10 cellular contexts compared by ENCODE assay signal in the genomic region with DNA sequence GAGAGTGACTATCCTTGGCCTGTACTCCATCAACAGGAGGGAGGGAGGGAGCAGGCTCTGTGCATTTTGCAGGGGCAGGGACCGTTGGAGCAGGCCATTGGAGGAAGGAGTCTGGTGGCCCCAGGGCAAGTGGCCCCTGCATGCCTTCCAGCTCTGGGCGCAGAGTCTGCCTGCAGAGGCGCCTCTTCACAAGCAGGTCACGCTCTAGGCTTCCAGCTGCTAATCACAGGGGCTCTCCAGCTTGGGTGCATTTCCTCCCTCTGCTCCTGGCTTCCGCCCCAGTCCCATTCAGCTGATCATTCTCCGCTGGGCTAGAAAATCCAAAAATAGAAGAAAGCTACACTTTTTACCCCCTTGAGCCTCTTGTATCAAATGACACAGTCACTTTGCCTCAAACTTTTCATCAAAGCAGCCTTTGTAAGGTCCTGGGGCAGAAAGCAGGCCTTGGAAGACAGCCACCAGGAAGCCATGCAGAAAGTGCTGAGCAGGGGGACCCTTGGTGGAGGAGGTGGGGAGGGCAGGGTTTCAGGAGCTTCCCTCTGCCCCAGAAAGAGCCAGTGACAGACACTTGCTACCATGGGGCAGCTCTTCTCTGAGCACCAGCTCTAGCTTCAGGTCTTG. TPM values are rescaled to one million over a fixed set of nuclear protein-coding genes. Genes with fewer than 3 reads are reported as not detected.
DNase-seq lines count a peak whose midpoint lies in the region; ATAC-seq and TF ChIP-seq lines count a peak whose summit lies in the region.
"Had no signal": no experiment of that assay in that cellular context is flagged by ENCODE, and none has a peak within 500 bp of the region (broad histone marks: within the 10 kb centered on the region; RNA-seq: fewer than 3 reads in every experiment).

No MANE protein-coding gene starts in this region.

- H3K27ac Mint-ChIP-seq in T-helper 17 cell (no peak overlapping the region), immature natural killer cell (no peak overlapping the region)
- no peak overlapping the region for H3K27ac Mint-ChIP-seq in activated CD8-positive, alpha-beta T cell treated with anti-CD3 and anti-CD28 coated beads, Interleukin-2, amount 10 ng/mL, durations not matched to agents 7 days and 5 days

- no peak overlapping the region for H3K4me3 Mint-ChIP-seq in T-helper 17 cell
- no peak overlapping the region for H3K4me3 Mint-ChIP-seq in activated CD8-positive, alpha-beta T cell treated with anti-CD3 and anti-CD28 coated beads, Interleukin-2, amount 10 ng/mL, durations not matched to agents 7 days and 5 days
- no peak overlapping the region for H3K4me3 Mint-ChIP-seq in immature natural killer cell
- H3K4me3 Mint-ChIP-seq: CD4-positive, CD25-positive, alpha-beta regulatory T cell had no signal

- CTCF ChIA-PET in activated CD8-positive, alpha-beta T cell treated with anti-CD3 and anti-CD28 coated beads, Interleukin-2, amount 10 ng/mL, durations not matched to agents 7 days and 5 days (lab: Charles Lee): interaction anchor here (1.5 kb wide), 1 partner anchor 47 kb away, joined by 3 read pairs; no protein-coding TSS in a partner anchor

- no peak for TF ChIP-seq POLR2A in vagina (IDR thresholded peaks at IDR 0.05)

- peak; percentile 41 for ATAC-seq in T-helper 17 cell
- no peak for ATAC-seq in activated CD8-positive, alpha-beta T cell treated with anti-CD3 and anti-CD28 coated beads, Interleukin-2, amount 10 ng/mL, durations not matched to agents 7 days and 5 days

- H3K9me3 Mint-ChIP-seq in activated CD8-positive, alpha-beta T cell treated with anti-CD3 and anti-CD28 coated beads, Interleukin-2, amount 10 ng/mL, durations not matched to agents 7 days and 5 days (ENCODE audit: insufficient read depth): no peaks in the 10 kb centered on the region
- H3K9me3 Mint-ChIP-seq in immature natural killer cell: no peaks in the 10 kb centered on the region

- H3K27ac ChIP-seq in layer of hippocampus (ENCODE audit: low read depth, low read length) (peak overlapping the region; percentile 75), vagina (peak overlapping the region; percentile 78)

- no peak overlapping the region for H3K4me3 ChIP-seq in vagina

- DNase-seq in A172 (ENCODE audit: low spot score): peak; percentile 24
- DNase-seq in GM20000 (ENCODE audit: low spot score): peak; percentile 70
- no peak for DNase-seq in T-helper 17 cell
- peak in 1 of 2 donors; percentile 61 for DNase-seq in vagina (ENCODE audit: extremely low spot score in 2 of 2)
- DNase-seq in activated CD8-positive, alpha-beta T cell treated with anti-CD3 and anti-CD28 coated beads, Interleukin-2, amount 10 ng/mL, durations not matched to agents 7 days and 5 days: no peak
- no peak for DNase-seq in dermis blood vessel endothelial cell
- no peak for DNase-seq in immature natural killer cell
- DNase-seq: CD4-positive, CD25-positive, alpha-beta regulatory T cell had no signal

- H3K4me1 Mint-ChIP-seq in T-helper 17 cell (peaks cover 3% of the 10 kb centered on the region), immature natural killer cell (peaks cover 15 to 16% of the 10 kb centered on the region in 2 donors)
- H3K4me1 Mint-ChIP-seq in activated CD8-positive, alpha-beta T cell treated with anti-CD3 and anti-CD28 coated beads, Interleukin-2, amount 10 ng/mL, durations not matched to agents 7 days and 5 days (ENCODE audit: low read depth): no peaks in the 10 kb centered on the region

- peaks cover 43% of the 10 kb centered on the region for H3K4me1 ChIP-seq in vagina

- H3K36me3 Mint-ChIP-seq in T-helper 17 cell (ENCODE audit: low read depth) (no peaks in the 10 kb centered on the region), immature natural killer cell (no peaks in the 10 kb centered on the region)
- H3K36me3 Mint-ChIP-seq in activated CD8-positive, alpha-beta T cell treated with anti-CD3 and anti-CD28 coated beads, Interleukin-2, amount 10 ng/mL, durations not matched to agents 7 days and 5 days (ENCODE audit: low read depth): no peaks in the 10 kb centered on the region
- H3K36me3 Mint-ChIP-seq: CD4-positive, CD25-positive, alpha-beta regulatory T cell had no signal

- H3K27me3 Mint-ChIP-seq in T-helper 17 cell (peaks cover 25% of the 10 kb centered on the region), immature natural killer cell (ENCODE audit: low read depth in 3 of 3) (peaks cover 0 to 5% (median 2%) of the 10 kb centered on the region in 3 donors)
- peaks cover 3% of the 10 kb centered on the region for H3K27me3 Mint-ChIP-seq in activated CD8-positive, alpha-beta T cell treated with anti-CD3 and anti-CD28 coated beads, Interleukin-2, amount 10 ng/mL, durations not matched to agents 7 days and 5 days (ENCODE audit: low read depth)

- H3K27me3 ChIP-seq in layer of hippocampus (ENCODE audit: control insufficient read depth, insufficient read depth, low read length): no peaks in the 10 kb centered on the region
- no peaks in the 10 kb centered on the region for H3K27me3 ChIP-seq in vagina

- no peak for TF ChIP-seq CTCF in GM20000 (IDR thresholded peaks at IDR 0.05; ENCODE audit: extremely low read depth, missing control alignments)
- no peak for TF ChIP-seq CTCF in vagina (IDR thresholded peaks at IDR 0.05)

- H3K9me3 ChIP-seq in T-helper 17 cell (ENCODE audit: control insufficient read depth, low read length, poor library complexity, severe bottlenecking) (no peaks in the 10 kb centered on the region), vagina (no peaks in the 10 kb centered on the region)

- intact Hi-C loops in vagina (cut with DNase I): no loop called here

- POLR2A ChIA-PET in activated CD8-positive, alpha-beta T cell treated with anti-CD3 and anti-CD28 coated beads, Interleukin-2, amount 10 ng/mL, durations not matched to agents 7 days and 5 days (lab: Charles Lee): interaction anchor here (0.8 kb wide), 1 partner anchor 170 kb away, joined by 3 read pairs; no protein-coding TSS in a partner anchor

- no peaks in the 10 kb centered on the region for H3K36me3 ChIP-seq in vagina

RNA-seq across cellular contexts. Expression of a gene that starts 11.3 kb away (rescaled TPM):
- total RNA-seq in A172 (2014; rRNA removed; shearing (Covaris generic)): not detected in 2 replicates
- total RNA-seq in T-helper 17 cell: not detected
- not detected for total RNA-seq in vagina
- not detected for total RNA-seq in activated CD8-positive, alpha-beta T cell treated with anti-CD3 and anti-CD28 coated beads, Interleukin-2, amount 10 ng/mL, durations not matched to agents 7 days and 5 days
- total RNA-seq in dermis blood vessel endothelial cell: not detected in 2 replicates
- polyA plus RNA-seq in immature natural killer cell: not detected
- total RNA-seq: CD4-positive, CD25-positive, alpha-beta regulatory T cell; T-helper 2 cell treated with Interferon-gamma antibody and Interleukin-4, amounts not matched to agents 100 ng/mL and 5 ng/mL, for 36 hours had no signal
- polyA plus RNA-seq: CD4-positive, CD25-positive, alpha-beta regulatory T cell had no signal

RNA-seq across cellular contexts. Expression of a gene that starts 51.7 kb away (rescaled TPM):
- 64.7 and 70.9 TPM in 2 replicates for total RNA-seq in A172 (2014; rRNA removed; shearing (Covaris generic))
- total RNA-seq in T-helper 17 cell (10 to 100 TPM; 19.7 to 26.5 TPM), vagina (121 TPM), dermis blood vessel endothelial cell (23.0 and 28.8 TPM in 2 replicates)
- 10 to 100 TPM; 12.5 to 13.4 TPM for total RNA-seq in activated CD8-positive, alpha-beta T cell treated with anti-CD3 and anti-CD28 coated beads, Interleukin-2, amount 10 ng/mL, durations not matched to agents 7 days and 5 days
- 1 to 10 TPM; 4.2 to 5.3 (median 5.1) TPM for polyA plus RNA-seq in immature natural killer cell

RNA-seq across cellular contexts. Expression of a gene that starts 51.7 kb away (rescaled TPM):
- total RNA-seq in A172 (2014; rRNA removed; shearing (Covaris generic)): 12.6 and 13.8 TPM in 2 replicates
- total RNA-seq in T-helper 17 cell (10 to 100 TPM in 1 of 2 donors, 1 to 10 TPM in 1; 8.5 to 10.4 TPM), vagina (4.2 TPM), dermis blood vessel endothelial cell (3.3 and 3.7 TPM in 2 replicates)
- total RNA-seq in activated CD8-positive, alpha-beta T cell treated with anti-CD3 and anti-CD28 coated beads, Interleukin-2, amount 10 ng/mL, durations not matched to agents 7 days and 5 days: 1 to 10 TPM; 4.8 to 6.3 TPM
- polyA plus RNA-seq in immature natural killer cell: 1 to 10 TPM in 2 of 3 donors, not detected in 1; 4.6 to 5.3 TPM

Comparison
In these comparisons a context has a peak if more than half of its experiments do, and no peak if none do; other contexts are left out.
1. DNase-seq: peak in A172 (single experiment) and GM20000 (single experiment); none in T-helper 17 cell (0 of 3), activated CD8-positive, alpha-beta T cell treated with anti-CD3 and anti-CD28 coated beads, Interleukin-2, amount 10 ng/mL, durations not matched to agents 7 days and 5 days (single experiment), dermis blood vessel endothelial cell (single experiment) and immature natural killer cell (0 of 3).